In the genomic region with DNA sequence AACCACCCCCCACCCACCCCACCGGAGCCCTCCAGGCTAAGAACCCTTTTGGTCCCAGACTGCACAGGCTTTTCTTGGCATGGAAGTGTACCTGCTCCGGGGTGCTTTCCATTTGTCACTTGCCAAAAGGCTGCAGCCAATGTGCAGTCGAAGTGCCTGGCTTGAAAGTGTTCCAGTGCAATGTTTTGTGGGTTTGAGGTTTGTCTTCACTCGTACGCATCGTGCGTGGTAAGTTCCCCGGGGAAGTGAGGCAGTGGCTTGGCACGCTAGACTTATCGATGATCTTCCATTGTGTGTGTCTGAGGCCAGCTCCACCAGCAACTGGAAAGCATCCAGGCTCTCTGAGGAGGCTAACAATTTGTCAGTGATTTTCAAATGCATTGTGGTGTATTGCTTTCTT, we compare ENCODE assay signal across 12 cellular contexts.
A peak's percentile ranks its signal among the peaks of the same experiment; 100 is the strongest.
DNase-seq lines count a peak whose midpoint lies in the region; ATAC-seq, FAIRE-seq and TF ChIP-seq lines count a peak whose summit lies in the region.
"Had no signal": no experiment of that assay in that cellular context is flagged by ENCODE, and none has a peak within 500 bp of the region (broad histone marks: within the 10 kb centered on the region; RNA-seq: fewer than 3 reads in every experiment).

No MANE protein-coding gene starts in this region.

- ATAC-seq in GM18498 (IDR thresholded peaks at IDR 0.05; ENCODE audit: unreplicated experiment): peak; percentile 65
- peak; percentile 17 for ATAC-seq in sciatic nerve
- ATAC-seq in HG03460 (IDR thresholded peaks at IDR 0.05; ENCODE audit: unreplicated experiment): no peak

- H4K20me1 ChIP-seq in astrocyte (ENCODE audit: insufficient read depth, low read length): no peaks in the 10 kb centered on the region

- H3K4me1 Mint-ChIP-seq in astrocyte (ENCODE audit: low read depth, unreplicated experiment): no peaks in the 10 kb centered on the region
- no peaks in the 10 kb centered on the region for H3K4me1 Mint-ChIP-seq in activated CD4-positive, alpha-beta T cell treated with anti-CD3 and anti-CD28 coated beads, Interleukin-2, amount 10 ng/mL, durations not matched to agents 7 days and 5 days
- H3K4me1 Mint-ChIP-seq: central memory CD8-positive, alpha-beta T cell had no signal

- H2AFZ ChIP-seq in astrocyte (ENCODE audit: low read depth, low read length): no peak overlapping the region

- H3K27ac Mint-ChIP-seq in astrocyte (ENCODE audit: unreplicated experiment): no peak overlapping the region
- no peak overlapping the region for H3K27ac Mint-ChIP-seq in activated CD4-positive, alpha-beta T cell treated with anti-CD3 and anti-CD28 coated beads, Interleukin-2, amount 10 ng/mL, durations not matched to agents 7 days and 5 days
- H3K27ac Mint-ChIP-seq: activated T-cell treated with anti-CD3 and anti-CD28 coated beads, Interleukin-2, amount 50 U/mL, for 24 hours had no signal

- CTCF ChIA-PET in activated CD4-positive, alpha-beta T cell treated with anti-CD3 and anti-CD28 coated beads, Interleukin-2, amount 10 ng/mL, durations not matched to agents 7 days and 5 days (lab: Charles Lee): no interaction called here

- H3K4me2 ChIP-seq in astrocyte (ENCODE audit: low read length): peak overlapping the region; percentile 67

- peak; percentile 82 for FAIRE-seq in astrocyte (lab: Jason Lieb, UNC)

- no peak overlapping the region for H3K27ac ChIP-seq in astrocyte (ENCODE audit: low read depth, low read length)
- no peak overlapping the region for H3K27ac ChIP-seq in ascending aorta
- H3K27ac ChIP-seq: suprapubic skin had no signal

- intact Hi-C loops in sciatic nerve (cut with DNase I) (no loop called here), ascending aorta (cut with DNase I) (no loop called here)

- no peaks in the 10 kb centered on the region for H3K36me3 Mint-ChIP-seq in astrocyte (ENCODE audit: low read depth, unreplicated experiment)
- no peaks in the 10 kb centered on the region for H3K36me3 Mint-ChIP-seq in activated CD4-positive, alpha-beta T cell treated with anti-CD3 and anti-CD28 coated beads, Interleukin-2, amount 10 ng/mL, durations not matched to agents 7 days and 5 days (ENCODE audit: low read depth)

- TF ChIP-seq CTCF in astrocyte (IDR thresholded peaks at IDR 0.05; ENCODE audit: insufficient read depth, low read depth, low read length) (no peak), ascending aorta (IDR thresholded peaks at IDR 0.05) (no peak)

- POLR2A ChIA-PET in activated CD4-positive, alpha-beta T cell treated with anti-CD3 and anti-CD28 coated beads, Interleukin-2, amount 10 ng/mL, durations not matched to agents 7 days and 5 days (lab: Charles Lee): no interaction called here

- peaks cover 7% of the 10 kb centered on the region for H3K27me3 ChIP-seq in astrocyte (ENCODE audit: insufficient read depth, low read length)
- H3K27me3 ChIP-seq in ascending aorta: no peaks in the 10 kb centered on the region
- H3K27me3 ChIP-seq: suprapubic skin had no signal

- H3K4me3 Mint-ChIP-seq in astrocyte (ENCODE audit: unreplicated experiment): no peak overlapping the region
- H3K4me3 Mint-ChIP-seq in activated CD4-positive, alpha-beta T cell treated with anti-CD3 and anti-CD28 coated beads, Interleukin-2, amount 10 ng/mL, durations not matched to agents 7 days and 5 days: no peak overlapping the region
- H3K4me3 Mint-ChIP-seq: activated T-cell treated with anti-CD3 and anti-CD28 coated beads, Interleukin-2, amount 50 U/mL, for 24 hours; central memory CD8-positive, alpha-beta T cell had no signal

- H3K4me3 ChIP-seq in astrocyte (ENCODE audit: insufficient read depth, low read depth, low read length) (peak overlapping the region; percentile 25), ascending aorta (no peak overlapping the region)
- H3K4me3 ChIP-seq: suprapubic skin had no signal

- no peaks in the 10 kb centered on the region for H3K36me3 ChIP-seq in astrocyte (ENCODE audit: insufficient read depth, low read length)
- H3K36me3 ChIP-seq in ascending aorta: no peaks in the 10 kb centered on the region
- H3K36me3 ChIP-seq: suprapubic skin had no signal

- H3K27me3 Mint-ChIP-seq in astrocyte (ENCODE audit: low read depth, unreplicated experiment): no peaks in the 10 kb centered on the region
- no peaks in the 10 kb centered on the region for H3K27me3 Mint-ChIP-seq in activated CD4-positive, alpha-beta T cell treated with anti-CD3 and anti-CD28 coated beads, Interleukin-2, amount 10 ng/mL, durations not matched to agents 7 days and 5 days
- H3K27me3 Mint-ChIP-seq: activated T-cell treated with anti-CD3 and anti-CD28 coated beads, Interleukin-2, amount 50 U/mL, for 24 hours; central memory CD8-positive, alpha-beta T cell had no signal

- H3K4me1 ChIP-seq in astrocyte (ENCODE audit: insufficient read depth, low read length) (peaks cover 15% of the 10 kb centered on the region), ascending aorta (no peaks in the 10 kb centered on the region)

- peaks cover 4% of the 10 kb centered on the region for H3K9me3 ChIP-seq in astrocyte (ENCODE audit: insufficient read depth, low read depth, low read length)
- H3K9me3 ChIP-seq in ascending aorta: no peaks in the 10 kb centered on the region
- H3K9me3 ChIP-seq: suprapubic skin had no signal

- no peaks in the 10 kb centered on the region for H3K79me2 ChIP-seq in astrocyte (ENCODE audit: insufficient read depth, low read length)

- H3K9me3 Mint-ChIP-seq in astrocyte (ENCODE audit: unreplicated experiment): peaks cover 3% of the 10 kb centered on the region
- H3K9me3 Mint-ChIP-seq in activated CD4-positive, alpha-beta T cell treated with anti-CD3 and anti-CD28 coated beads, Interleukin-2, amount 10 ng/mL, durations not matched to agents 7 days and 5 days: no peaks in the 10 kb centered on the region
- H3K9me3 Mint-ChIP-seq: activated T-cell treated with anti-CD3 and anti-CD28 coated beads, Interleukin-2, amount 50 U/mL, for 24 hours; central memory CD8-positive, alpha-beta T cell had no signal

- peak; percentile 68 for DNase-seq in HT1080 (ENCODE audit: low read depth)
- peak; percentile 98 for DNase-seq in astrocyte (ENCODE audit: low read depth)
- DNase-seq in sciatic nerve (ENCODE audit: low spot score): no peak
- no peak for DNase-seq in 8988T
- no peak for DNase-seq in activated CD4-positive, alpha-beta T cell treated with anti-CD3 and anti-CD28 coated beads, Interleukin-2, amount 10 ng/mL, durations not matched to agents 7 days and 5 days
- DNase-seq in ascending aorta (ENCODE audit: low spot score in 2 of 2): no peak
- DNase-seq: activated T-cell treated with anti-CD3 and anti-CD28 coated beads, Interleukin-2, amount 50 U/mL, for 24 hours; NCI-H226 had no signal

- no peak overlapping the region for H3K9ac ChIP-seq in astrocyte (ENCODE audit: low read length)

Comparison
In these comparisons a context has a peak if more than half of its experiments do, and no peak if none do; other contexts are left out.
1. DNase-seq: peak in HT1080 (single experiment) and astrocyte (single experiment); none in sciatic nerve (single experiment), 8988T (single experiment), activated CD4-positive, alpha-beta T cell treated with anti-CD3 and anti-CD28 coated beads, Interleukin-2, amount 10 ng/mL, durations not matched to agents 7 days and 5 days (single experiment) and ascending aorta (0 of 2).